6 cellular contexts compared by ENCODE assay signal in the genomic region with DNA sequence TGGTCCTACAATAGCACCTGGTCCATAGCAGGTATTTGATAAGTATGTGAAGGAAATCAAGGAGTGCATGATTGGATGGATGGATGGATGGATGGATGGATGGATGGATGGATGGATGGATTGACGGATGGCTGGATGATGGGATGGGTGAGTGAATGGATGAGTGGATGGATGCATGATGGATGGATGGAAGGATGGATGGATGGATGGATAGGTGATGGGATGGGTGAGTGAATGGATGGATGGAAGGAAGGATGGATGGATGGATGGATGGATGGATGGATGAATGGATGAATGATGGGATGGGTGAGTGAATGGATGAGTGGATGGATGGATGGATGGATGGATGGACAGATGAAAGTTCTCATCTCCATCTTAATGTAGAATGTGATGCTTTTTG.
"Had no signal": no experiment of that assay in that cellular context is flagged by ENCODE, and none has a peak within 500 bp of the region (broad histone marks: within the 10 kb centered on the region; RNA-seq: fewer than 3 reads in every experiment).

No MANE protein-coding gene starts in this region.

- H3K4me3 ChIP-seq: K562 had no signal

- H3K27ac ChIP-seq: HL-60, KMS-11 had no signal

- DNase-seq: IMR-90, KBM-7, KG1 had no signal
